ENCODE assay signal across 13 cellular contexts in genomic region chr3:135125171-135125801, GRCh38.
A peak's percentile ranks its signal among the peaks of the same experiment; 100 is the strongest.
DNase-seq lines count a peak whose midpoint lies in the region; ATAC-seq and TF ChIP-seq lines count a peak whose summit lies in the region.
"Had no signal": no experiment of that assay in that cellular context is flagged by ENCODE, and none has a peak within 500 bp of the region (broad histone marks: within the 10 kb centered on the region; RNA-seq: fewer than 3 reads in every experiment).

No MANE protein-coding gene starts in this region.

- POLR2A ChIA-PET in HEK293T (lab: Yijun Ruan, JAX), result no interaction called here

- CTCF ChIA-PET in HEK293T (lab: Yijun Ruan, JAX), result no interaction called here

- ATAC-seq in SK-N-SH treated with all-trans-retinoic acid at 6 μM for 48 hours, result peak; percentile 66; the same call in 2 of the 3 replicates
- ATAC-seq in GM19463 (IDR thresholded peaks at IDR 0.05; ENCODE audit: unreplicated experiment), result no peak
- ATAC-seq in GM21447 (IDR thresholded peaks at IDR 0.05; ENCODE audit: unreplicated experiment), result no peak
- no peak for ATAC-seq in GM21528 (IDR thresholded peaks at IDR 0.05; ENCODE audit: low FRiP score, unreplicated experiment)
- ATAC-seq: sciatic nerve had no signal

- DNase-seq in AG08395 (ENCODE audit: low spot score), result peak; percentile 70
- DNase-seq in HEK293T (ENCODE audit: extremely low spot score), result peak; percentile 34
- DNase-seq in foreskin melanocyte, result peak; percentile 14
- no peak for DNase-seq in epidermal melanocyte (ENCODE audit: insufficient read length, low spot score)
- DNase-seq: activated B cell treated with CpG ODN at 0.5 μM for 24 hours, amygdala, islet precursor cell, NCI-H446 treated with DMSO at 0.1 percent for 48 hours had no signal

TF ChIP-seq in HEK293T, 16 proteins besides CTCF, POLR2A, EP300 and RAD21:
- TF ChIP-seq HDGF (IDR thresholded peaks at IDR 0.05; ENCODE audit: borderline replicate concordance), result no peak
- no peak for TF ChIP-seq SP1 (IDR thresholded peaks at IDR 0.05)
- TF ChIP-seq ELF4 (IDR thresholded peaks at IDR 0.05), result no peak
- TF ChIP-seq L3MBTL2 (conservative IDR thresholded peaks at IDR 0.05), result no peak
- no peak for TF ChIP-seq ZNF384 (IDR thresholded peaks at IDR 0.05)
- no peak for TF ChIP-seq ARNT (IDR thresholded peaks at IDR 0.05)
- no peak for TF ChIP-seq FOXK2 (IDR thresholded peaks at IDR 0.05)
- no peak for TF ChIP-seq BHLHE40 (IDR thresholded peaks at IDR 0.05; ENCODE audit: borderline replicate concordance)
- no peak for TF ChIP-seq FOXM1 (IDR thresholded peaks at IDR 0.05; ENCODE audit: borderline replicate concordance)
- no peak for TF ChIP-seq FOXA1 (IDR thresholded peaks at IDR 0.05)

TF ChIP-seq in SK-N-SH treated with all-trans-retinoic acid at 6 μM for 48 hours, 23 proteins besides CTCF, POLR2A, EP300 and RAD21:
- no peak for TF ChIP-seq OSR1 (CRISPR knock-in tag; IDR thresholded peaks at IDR 0.05)
- TF ChIP-seq RARB (CRISPR knock-in tag; IDR thresholded peaks at IDR 0.05), result no peak
- TF ChIP-seq POU6F1 (CRISPR knock-in tag; IDR thresholded peaks at IDR 0.05; ENCODE audit: borderline replicate concordance, low read depth), result no peak
- TF ChIP-seq BACH2 (CRISPR knock-in tag; IDR thresholded peaks at IDR 0.05; ENCODE audit: borderline replicate concordance), result no peak
- no peak for TF ChIP-seq ARNTL (CRISPR knock-in tag; IDR thresholded peaks at IDR 0.05; ENCODE audit: borderline replicate concordance, low read depth)
- no peak for TF ChIP-seq PPARA (CRISPR knock-in tag; IDR thresholded peaks at IDR 0.05; ENCODE audit: borderline replicate concordance)
- no peak for TF ChIP-seq ZFP3 (CRISPR knock-in tag; IDR thresholded peaks at IDR 0.05)
- TF ChIP-seq CSRNP3 (CRISPR knock-in tag; IDR thresholded peaks at IDR 0.05), result no peak
- no peak for TF ChIP-seq SNAI2 (CRISPR knock-in tag; IDR thresholded peaks at IDR 0.05)
